ENCODE assay signal across 12 cellular contexts in genomic region chr10:61642692-61643091, GRCh38. TPM values are rescaled to one million over a fixed set of nuclear protein-coding genes. Genes with fewer than 3 reads are reported as not detected.
DNase-seq lines count a peak whose midpoint lies in the region; ATAC-seq and TF ChIP-seq lines count a peak whose summit lies in the region.
"Had no signal": no experiment of that assay in that cellular context is flagged by ENCODE, and none has a peak within 500 bp of the region (broad histone marks: within the 10 kb centered on the region; RNA-seq: fewer than 3 reads in every experiment).

No MANE protein-coding gene starts in this region.

- DNase-seq in GM04504 (ENCODE audit: low read depth): peak; percentile 55
- DNase-seq in fibroblast of gingiva (ENCODE audit: low read depth): peak; percentile 73
- DNase-seq in omental fat pad (ENCODE audit: low spot score): no peak
- no peak for DNase-seq in NCI-H748 (lab: John Stamatoyannopoulos, UW; ENCODE audit: unreplicated experiment)
- DNase-seq in midbrain (lab: John Stamatoyannopoulos, UW): no peak
- DNase-seq in kidney glomerular epithelial cell (lab: John Stamatoyannopoulos, UW): no peak
- DNase-seq: activated effector memory CD4-positive, alpha-beta T cell treated with anti-CD3 and anti-CD28 coated beads, Interleukin-2, amount 50 U/mL, for 16 hours; GF-D8; OCI-M1; retina had no signal

- peak; percentile 83 for ATAC-seq in SK-N-SH treated with all-trans-retinoic acid at 6 μM for 48 hours
- peak; percentile 71 for ATAC-seq in omental fat pad (ENCODE audit: low FRiP score)
- ATAC-seq in GM18867 (IDR thresholded peaks at IDR 0.05; ENCODE audit: unreplicated experiment): no peak

- no peak for TF ChIP-seq CTCF in omental fat pad (IDR thresholded peaks at IDR 0.05)

TF ChIP-seq in SK-N-SH treated with all-trans-retinoic acid at 6 μM for 48 hours, 23 proteins besides CTCF, POLR2A, EP300 and RAD21:
- TF ChIP-seq ZNF565 (CRISPR knock-in tag; conservative IDR thresholded peaks at IDR 0.05; ENCODE audit: low read depth): no peak
- TF ChIP-seq ARNTL (CRISPR knock-in tag; IDR thresholded peaks at IDR 0.05; ENCODE audit: borderline replicate concordance, low read depth): no peak
- TF ChIP-seq TSHZ2 (CRISPR knock-in tag; IDR thresholded peaks at IDR 0.05): no peak
- no peak for TF ChIP-seq ZNF8 (CRISPR knock-in tag; IDR thresholded peaks at IDR 0.05)
- TF ChIP-seq RARB (CRISPR knock-in tag; IDR thresholded peaks at IDR 0.05): no peak
- TF ChIP-seq ZC3H10 (CRISPR knock-in tag; IDR thresholded peaks at IDR 0.05): no peak
- TF ChIP-seq PPARA (CRISPR knock-in tag; IDR thresholded peaks at IDR 0.05; ENCODE audit: borderline replicate concordance): no peak
- no peak for TF ChIP-seq CREB5 (CRISPR knock-in tag; IDR thresholded peaks at IDR 0.05; ENCODE audit: low read depth)
- TF ChIP-seq CSRNP3 (CRISPR knock-in tag; IDR thresholded peaks at IDR 0.05): no peak
- TF ChIP-seq CSDC2 (CRISPR knock-in tag; IDR thresholded peaks at IDR 0.05): no peak
- no peak for TF ChIP-seq ZNF70 (CRISPR knock-in tag; IDR thresholded peaks at IDR 0.05)
TF ChIP-seq in SK-N-SH treated with all-trans-retinoic acid at 6 μM for 48 hours: peak in this region for 0.

RNA-seq across cellular contexts. Expression of gene CABCOCO1, which starts 20.0 kb away (rescaled TPM):
- under 1 TPM in 1 of 4 donors, not detected in 3; 0.65 TPM for total RNA-seq in omental fat pad

Comparison
In these comparisons a context has a peak if more than half of its experiments do, and no peak if none do; other contexts are left out.
1. DNase-seq: peak in GM04504 (single experiment) and fibroblast of gingiva (single experiment); none in omental fat pad (single experiment), NCI-H748 (single experiment), midbrain (single experiment) and kidney glomerular epithelial cell (single experiment).